1 cellular context compared by ENCODE assay signal in genomic region chr15:39580117-39580629, GRCh38.
TF ChIP-seq lines count a peak whose summit lies in the region.

No MANE protein-coding gene starts in this region.

TF ChIP-seq in GM23338, 12 proteins besides CTCF, POLR2A, EP300 and RAD21 (continued from another document):
- TF ChIP-seq ETS1 (IDR thresholded peaks at IDR 0.05), result no peak
- no peak for TF ChIP-seq ZNF462 (CRISPR knock-in tag; IDR thresholded peaks at IDR 0.05)
- no peak for TF ChIP-seq POLR2AphosphoS5 (IDR thresholded peaks at IDR 0.05; ENCODE audit: low read depth)
